In genomic region chr17:19343671-19344151, GRCh38 we compare ENCODE assay signal across 35 cellular contexts. TPM values are rescaled to one million over a fixed set of nuclear protein-coding genes. Genes with fewer than 3 reads are reported as not detected.
DNase-seq lines count a peak whose midpoint lies in the region; ATAC-seq, FAIRE-seq and TF ChIP-seq lines count a peak whose summit lies in the region.
"Had no signal": no experiment of that assay in that cellular context is flagged by ENCODE, and none has a peak within 500 bp of the region (broad histone marks: within the 10 kb centered on the region; RNA-seq: fewer than 3 reads in every experiment).

No MANE protein-coding gene starts in this region.

- H2BK20ac ChIP-seq in H1 (ENCODE audit: low read length) = no peak overlapping the region

- H3K36me3 Mint-ChIP-seq in natural killer cell treated with Interleukin-12 subunit alpha and Interleukin-12 subunit beta and Interleukin-15 and Interleukin-18, amount 100 ng/mL, for 72 hours = no peaks in the 10 kb centered on the region
- H3K36me3 Mint-ChIP-seq in HFFc6 (ENCODE audit: low read depth) (no peaks in the 10 kb centered on the region), Calu3 (ENCODE audit: insufficient read depth, unreplicated experiment) (peaks cover 10% of the 10 kb centered on the region)

- no peaks in the 10 kb centered on the region for H3K4me1 Mint-ChIP-seq in stimulated activated naive CD8-positive, alpha-beta T cell treated with anti-CD3 and anti-CD28 coated beads, Interleukin-15, amount 100 ng/mL, for 72 hours
- H3K4me1 Mint-ChIP-seq in natural killer cell treated with Interleukin-12 subunit alpha and Interleukin-12 subunit beta and Interleukin-15 and Interleukin-18, amount 100 ng/mL, for 72 hours (ENCODE audit: low read depth in 2 of 2) = peaks cover 3 to 4% of the 10 kb centered on the region in 2 donors
- H3K4me1 Mint-ChIP-seq in HFFc6 (ENCODE audit: low read depth) (peaks cover 41% of the 10 kb centered on the region), Calu3 (ENCODE audit: low read depth, unreplicated experiment) (peaks cover 9% of the 10 kb centered on the region)

- intact Hi-C loops in Calu3 (cut with micrococcal nuclease; ENCODE audit: unreplicated experiment) = no loop called here

- POLR2A ChIA-PET in H1 (lab: Charles Lee; ENCODE audit: partially characterized antibody) = interaction anchor here (0.9 to 1.4 kb wide), 4 partner anchors 9 to 14 kb away, joined by 3 to 5 read pairs (median 4); no protein-coding TSS in a partner anchor

- no peak overlapping the region for H3K56ac ChIP-seq in H1 (replicated peaks; ENCODE audit: insufficient read length, low read depth, low read length)

- H3K36me3 ChIP-seq in H1 (ENCODE audit: control insufficient read depth in 2 of 4, insufficient read depth in 4 of 4, low read length in 3 of 4) = peaks cover 0 to 5% (median 2%) of the 10 kb centered on the region in 4 experiments; a peak in 2 of 8 replicates
- H3K36me3 ChIP-seq: BLaER1, heart left ventricle, SJSA1 had no signal

- H3K9me3 Mint-ChIP-seq in stimulated activated naive CD8-positive, alpha-beta T cell treated with anti-CD3 and anti-CD28 coated beads, Interleukin-15, amount 100 ng/mL, for 72 hours = no peaks in the 10 kb centered on the region
- H3K9me3 Mint-ChIP-seq in natural killer cell treated with Interleukin-12 subunit alpha and Interleukin-12 subunit beta and Interleukin-15 and Interleukin-18, amount 100 ng/mL, for 72 hours = no peaks in the 10 kb centered on the region
- H3K9me3 Mint-ChIP-seq in HFFc6 (no peaks in the 10 kb centered on the region), Calu3 (ENCODE audit: low read depth, unreplicated experiment) (no peaks in the 10 kb centered on the region)
- H3K9me3 Mint-ChIP-seq: activated naive CD4-positive, alpha-beta T cell treated with anti-CD3 and anti-CD28 coated beads for 36 hours; activated T-cell treated with anti-CD3 and anti-CD28 coated beads, Interleukin-2, amount 50 U/mL, for 4 hours; effector memory CD8-positive, alpha-beta T cell had no signal

- FAIRE-seq in H1 (lab: Jason Lieb, UNC) = no peak
- FAIRE-seq: colon, H54, K562 had no signal

- H3K9me3 ChIP-seq in H1 (ENCODE audit: insufficient read depth in 2 of 2, low read depth in 1 of 2, low read length in 1 of 2) = no peaks in the 10 kb centered on the region
- H3K9me3 ChIP-seq: BLaER1, heart left ventricle, SJSA1 had no signal

- peak in 1 of 2 experiments; percentile 34; a peak in 3 of 4 replicates for TF ChIP-seq RAD21 in H1 (IDR thresholded peaks at IDR 0.05 in 1 of 2, conservative IDR thresholded peaks at IDR 0.05 in 1 of 2; ENCODE audit: low read depth in 2 of 2, low read length in 2 of 2)

- no peak overlapping the region for H3K4ac ChIP-seq in H1 (replicated peaks; ENCODE audit: insufficient read length, low read depth, low read length)

- TF ChIP-seq EP300 in H1 (IDR thresholded peaks at IDR 0.05; ENCODE audit: borderline replicate concordance in 1 of 2, low read depth in 2 of 2, low read length in 2 of 2) = no peak

- H4K5ac ChIP-seq in H1 (ENCODE audit: insufficient read length, low read depth, low read length) = no peak overlapping the region

- DNase-seq in stimulated activated naive CD8-positive, alpha-beta T cell treated with anti-CD3 and anti-CD28 coated beads, Interleukin-15, amount 100 ng/mL, for 72 hours = no peak
- DNase-seq in stimulated activated naive CD8-positive, alpha-beta T cell treated with anti-CD3 and anti-CD28 coated beads, Interleukin-15, Interleukin-2, amounts not matched to agents 100 U/mL and 50 U/mL, for 24 hours = no peak
- no peak for DNase-seq in H1 (ENCODE audit: low read depth in 1 of 2, low spot score in 2 of 2)
- peak; percentile 28 for DNase-seq in natural killer cell treated with Interleukin-12 subunit alpha and Interleukin-12 subunit beta and Interleukin-15 and Interleukin-18, amount 100 ng/mL, for 72 hours (ENCODE audit: low spot score)
- no peak for DNase-seq in HFFc6
- no peak for DNase-seq in Calu3
- DNase-seq: ACHN; activated naive CD4-positive, alpha-beta T cell treated with anti-CD3 and anti-CD28 coated beads for 36 hours; activated T-cell treated with anti-CD3 and anti-CD28 coated beads, Interleukin-2, amount 50 U/mL, for 4 hours; amniotic stem cell; COR-L47; effector memory CD8-positive, alpha-beta T cell; GDM1; heart left ventricle; mesendoderm; NCI-H1417; NCI-H2029 treated with DMSO at 0.1 percent for 48 hours; NCI-H2227 treated with DMSO at 0.1 percent for 48 hours; NCI-H69; nucleus accumbens; stimulated activated CD4-positive, alpha-beta T cell treated with anti-CD3 and anti-CD28 coated beads, Interleukin-1b, Interleukin-23, amount 100 ng/mL, for 48 hours; trophoblast cell had no signal

- no peak overlapping the region for H3K14ac ChIP-seq in H1 (ENCODE audit: insufficient read length)

- BruUV-seq in Calu3 (replicated peaks; lab: Mats Ljungman, UMichigan) = no TSS peak

- peak overlapping the region; percentile 9; the same call in 1 of the 2 replicates for H4K8ac ChIP-seq in H1 (ENCODE audit: extremely low read depth, insufficient read depth, low read length)

- no peak overlapping the region for H2BK5ac ChIP-seq in H1 (ENCODE audit: low read depth, low read length)

- no peak overlapping the region for H2BK15ac ChIP-seq in H1 (ENCODE audit: low read length)

- H4K20me1 ChIP-seq in H1 (replicated peaks in 1 of 2; ENCODE audit: control insufficient read depth in 1 of 2, insufficient read depth in 2 of 2, low read length in 2 of 2) = peaks cover 0 to 1% of the 10 kb centered on the region in 2 experiments

- no peak overlapping the region for H3K4me2 ChIP-seq in H1 (ENCODE audit: insufficient read depth in 1 of 2, low read depth in 2 of 2, low read length in 2 of 2)
- H3K4me2 ChIP-seq: BLaER1 had no signal

- peaks cover 0 to 12% (median 8%) of the 10 kb centered on the region in 4 experiments for H3K4me1 ChIP-seq in H1 (replicated peaks in 1 of 4; ENCODE audit: control insufficient read depth in 3 of 4, insufficient read depth in 4 of 4, low read length in 3 of 4)

- H3K79me2 ChIP-seq in H1 (ENCODE audit: control insufficient read depth in 1 of 2, insufficient read depth in 2 of 2, low read length in 2 of 2) = no peaks in the 10 kb centered on the region

- no peak overlapping the region for H3K4me3 ChIP-seq in H1 (ENCODE audit: extremely low read depth in 1 of 4, insufficient read depth in 2 of 4, low read depth in 3 of 4, low read length in 4 of 4)
- H3K4me3 ChIP-seq: BLaER1, heart left ventricle, K562, SJSA1, skin epidermis had no signal

- no peak overlapping the region for H2AK5ac ChIP-seq in H1 (ENCODE audit: low read depth, low read length)

- no peak overlapping the region for H2BK12ac ChIP-seq in H1 (ENCODE audit: low read depth, low read length)

- ATAC-seq in stimulated activated naive CD8-positive, alpha-beta T cell treated with anti-CD3 and anti-CD28 coated beads, Interleukin-15, amount 100 ng/mL, for 72 hours = peak; percentile 27
- no peak for ATAC-seq in stimulated activated naive CD8-positive, alpha-beta T cell treated with anti-CD3 and anti-CD28 coated beads, Interleukin-15, Interleukin-2, amounts not matched to agents 100 U/mL and 50 U/mL, for 24 hours
- no peak for ATAC-seq in natural killer cell treated with Interleukin-12 subunit alpha and Interleukin-12 subunit beta and Interleukin-15 and Interleukin-18, amount 100 ng/mL, for 72 hours
- ATAC-seq in GM19328 (IDR thresholded peaks at IDR 0.05; ENCODE audit: unreplicated experiment) (no peak), GM21825 (IDR thresholded peaks at IDR 0.05; ENCODE audit: unreplicated experiment) (no peak)
- ATAC-seq: activated T-cell treated with anti-CD3 and anti-CD28 coated beads, Interleukin-2, amount 50 U/mL, for 4 hours; effector memory CD8-positive, alpha-beta T cell; heart left ventricle; K562; Panc1 had no signal

- H4K91ac ChIP-seq in H1 (replicated peaks; ENCODE audit: insufficient read length, low read length) = no peak overlapping the region

- CTCF ChIA-PET in H1 (lab: Charles Lee; ENCODE audit: partially characterized antibody) = interaction anchor here (0.8 to 9.8 kb wide), 7 partner anchors 10 to 419 kb away, joined by 3 to 70 read pairs (median 4); partner anchors contain the start of gene RNF112
- CTCF ChIA-PET in Calu3 (lab: Charles Lee) = no interaction called here

- H3K23ac ChIP-seq in H1 (ENCODE audit: insufficient read length) = no peak overlapping the region

- H3K27me3 Mint-ChIP-seq in stimulated activated naive CD8-positive, alpha-beta T cell treated with anti-CD3 and anti-CD28 coated beads, Interleukin-15, amount 100 ng/mL, for 72 hours = peaks cover 29% of the 10 kb centered on the region
- peaks cover 9 to 11% of the 10 kb centered on the region in 2 donors for H3K27me3 Mint-ChIP-seq in natural killer cell treated with Interleukin-12 subunit alpha and Interleukin-12 subunit beta and Interleukin-15 and Interleukin-18, amount 100 ng/mL, for 72 hours
- H3K27me3 Mint-ChIP-seq in HFFc6 (ENCODE audit: insufficient read depth) (no peaks in the 10 kb centered on the region; the same call in 1 of the 2 replicates), Calu3 (ENCODE audit: unreplicated experiment) (no peaks in the 10 kb centered on the region)

- no peaks in the 10 kb centered on the region for H3K79me1 ChIP-seq in H1 (ENCODE audit: low read depth, low read length)

- no peak overlapping the region for H3K9ac ChIP-seq in H1 (replicated peaks in 1 of 4; ENCODE audit: extremely low read depth in 1 of 4, low read depth in 3 of 4, low read length in 3 of 4)
- H3K9ac ChIP-seq: BLaER1 had no signal

- 88% methylated on average over 13 of the region's 13 CpGs; no CpG with 5 or more reads in 1 of the 2 experiments for WGBS in H1 (ENCODE audit: extremely low coverage in 1 of 2, insufficient coverage in 1 of 2, insufficient read length in 1 of 2, insufficient replicate concordance in 2 of 2, low coverage in 1 of 2, low lambda C conversion rate in 2 of 2, missing lambda C conversion rate in 1 of 2), 2 experiments

- TF ChIP-seq POLR2A in H1 (IDR thresholded peaks at IDR 0.05; ENCODE audit: control extremely low read depth in 1 of 2, low read depth in 2 of 2, low read length in 2 of 2) = no peak

- H3K27ac Mint-ChIP-seq in stimulated activated naive CD8-positive, alpha-beta T cell treated with anti-CD3 and anti-CD28 coated beads, Interleukin-15, amount 100 ng/mL, for 72 hours = no peak overlapping the region
- no peak overlapping the region for H3K27ac Mint-ChIP-seq in natural killer cell treated with Interleukin-12 subunit alpha and Interleukin-12 subunit beta and Interleukin-15 and Interleukin-18, amount 100 ng/mL, for 72 hours
- H3K27ac Mint-ChIP-seq in HFFc6 = no peak overlapping the region
- no peak overlapping the region for H3K27ac Mint-ChIP-seq in Calu3 (ENCODE audit: unreplicated experiment)
- H3K27ac Mint-ChIP-seq: activated naive CD4-positive, alpha-beta T cell treated with anti-CD3 and anti-CD28 coated beads for 36 hours; effector memory CD8-positive, alpha-beta T cell had no signal

- no peak overlapping the region for H3K18ac ChIP-seq in H1 (ENCODE audit: extremely low read depth, low read length)

- H2BK120ac ChIP-seq in H1 (replicated peaks; ENCODE audit: low read depth, low read length) = no peak overlapping the region

- TF ChIP-seq CTCF in H1 (IDR thresholded peaks at IDR 0.05; ENCODE audit: control extremely low read depth in 1 of 3, insufficient read depth in 1 of 3, low read depth in 1 of 3, low read length in 3 of 3) (peak; percentile 24 to 60 (median 46); a peak in 3 of 4 replicates), HFFc6 (IDR thresholded peaks at IDR 0.05) (no peak), Calu3 (IDR thresholded peaks at IDR 0.05; ENCODE audit: unreplicated experiment) (no peak)

- H3K27ac ChIP-seq in H1 (ENCODE audit: low read depth, low read length) = no peak overlapping the region
- H3K27ac ChIP-seq: BLaER1, heart left ventricle, SJSA1 had no signal

- no peaks in the 10 kb centered on the region for H3K27me3 ChIP-seq in H1 (replicated peaks in 1 of 4; ENCODE audit: control insufficient read depth in 3 of 4, extremely low read depth in 1 of 4, insufficient read depth in 3 of 4, low read length in 3 of 4)
- H3K27me3 ChIP-seq: heart left ventricle, SJSA1 had no signal

- H3K23me2 ChIP-seq in H1 (ENCODE audit: low read depth, low read length) = no peaks in the 10 kb centered on the region

- H3K4me3 Mint-ChIP-seq in stimulated activated naive CD8-positive, alpha-beta T cell treated with anti-CD3 and anti-CD28 coated beads, Interleukin-15, amount 100 ng/mL, for 72 hours = no peak overlapping the region
- H3K4me3 Mint-ChIP-seq in natural killer cell treated with Interleukin-12 subunit alpha and Interleukin-12 subunit beta and Interleukin-15 and Interleukin-18, amount 100 ng/mL, for 72 hours = no peak overlapping the region
- H3K4me3 Mint-ChIP-seq in HFFc6 (no peak overlapping the region), Calu3 (ENCODE audit: low read depth, unreplicated experiment) (no peak overlapping the region)
- H3K4me3 Mint-ChIP-seq: activated naive CD4-positive, alpha-beta T cell treated with anti-CD3 and anti-CD28 coated beads for 36 hours; activated T-cell treated with anti-CD3 and anti-CD28 coated beads, Interleukin-2, amount 50 U/mL, for 4 hours; effector memory CD8-positive, alpha-beta T cell had no signal

- H2AFZ ChIP-seq in H1 (ENCODE audit: low read length) = no peak overlapping the region

RNA-seq across cellular contexts. Expression of gene B9D1, which starts 18.8 kb away (rescaled TPM):
- total RNA-seq in H1 (2021; fragmentation: NEBNext Ultra II Directional; extraction: Animal tissue kit (Norgen Biotek cat#: 25700)) = 24.6 and 25.4 TPM in 2 replicates
- 65.7 and 74.8 TPM in 2 replicates for polyA plus RNA-seq in H1 (2011; rRNA removed)
- 69.9 TPM for polyA plus RNA-seq in H1 (2011; cell fraction: cytosol; rRNA removed)
- polyA plus RNA-seq in H1 (2011; cell fraction: nucleus; rRNA removed) = 99.2 TPM
- polyA plus RNA-seq in H1 (2012, experiment 1 of 2) = 26.4 to 39.5 TPM (median 32.7 TPM) in 4 replicates
- polyA plus RNA-seq in H1 (2012, experiment 2 of 2) = 41.1 TPM
- polyA plus RNA-seq in H1 (2013, experiment 1 of 2) = 27.1 TPM
- 26.2 TPM for polyA plus RNA-seq in H1 (2013, experiment 2 of 2)
- 28.7 and 41.3 TPM in 2 replicates for polyA minus RNA-seq in H1 (2011; rRNA and poly(A)+ RNA removed)
- polyA minus RNA-seq in H1 (2011; cell fraction: cytosol; rRNA and poly(A)+ RNA removed) = 35.0 TPM
- polyA minus RNA-seq in H1 (2011; cell fraction: nucleus; rRNA and poly(A)+ RNA removed) = 35.7 TPM
- 1 to 10 TPM; 2.2 to 4.9 TPM for total RNA-seq in natural killer cell treated with Interleukin-12 subunit alpha and Interleukin-12 subunit beta and Interleukin-15 and Interleukin-18, amount 100 ng/mL, for 72 hours
- 10 to 100 TPM; 18.0 to 28.9 (median 24.5) TPM for total RNA-seq in HFFc6 (2021; fragmentation: NEBNext Ultra II Directional; extraction: Animal tissue kit (Norgen Biotek cat#: 25700))
- total RNA-seq in Calu3 (2022) = 14.1 and 15.6 TPM in 2 replicates

RNA-seq across cellular contexts. Expression of gene MAPK7, which starts 34.6 kb away (rescaled TPM):
- total RNA-seq in H1 (2021; fragmentation: NEBNext Ultra II Directional; extraction: Animal tissue kit (Norgen Biotek cat#: 25700)) = 28.1 and 33.8 TPM in 2 replicates
- polyA plus RNA-seq in H1 (2011; rRNA removed) = 15.2 and 31.3 TPM in 2 replicates
- polyA plus RNA-seq in H1 (2011; cell fraction: cytosol; rRNA removed) = 14.1 TPM
- 49.4 TPM for polyA plus RNA-seq in H1 (2011; cell fraction: nucleus; rRNA removed)
- polyA plus RNA-seq in H1 (2012, experiment 1 of 2) = 20.3 to 30.7 TPM (median 27.8 TPM) in 4 replicates
- polyA plus RNA-seq in H1 (2012, experiment 2 of 2) = 32.4 TPM
- 23.0 TPM for polyA plus RNA-seq in H1 (2013, experiment 1 of 2)
- 21.6 TPM for polyA plus RNA-seq in H1 (2013, experiment 2 of 2)
- polyA minus RNA-seq in H1 (2011; rRNA and poly(A)+ RNA removed) = 51.2 and 56.3 TPM in 2 replicates
- polyA minus RNA-seq in H1 (2011; cell fraction: cytosol; rRNA and poly(A)+ RNA removed) = 21.0 TPM
- polyA minus RNA-seq in H1 (2011; cell fraction: nucleus; rRNA and poly(A)+ RNA removed) = 57.7 TPM
- 10 to 100 TPM; 28.7 to 29.8 TPM for total RNA-seq in natural killer cell treated with Interleukin-12 subunit alpha and Interleukin-12 subunit beta and Interleukin-15 and Interleukin-18, amount 100 ng/mL, for 72 hours
- 10 to 100 TPM; 18.5 to 27.1 (median 23.9) TPM for total RNA-seq in HFFc6 (2021; fragmentation: NEBNext Ultra II Directional; extraction: Animal tissue kit (Norgen Biotek cat#: 25700))
- 15.0 and 19.3 TPM in 2 replicates for total RNA-seq in Calu3 (2022)

RNA-seq across cellular contexts. Expression of gene MFAP4, which starts 43.3 kb away (rescaled TPM):
- 3.6 and 3.8 TPM in 2 replicates for total RNA-seq in H1 (2021; fragmentation: NEBNext Ultra II Directional; extraction: Animal tissue kit (Norgen Biotek cat#: 25700))
- polyA plus RNA-seq in H1 (2011; rRNA removed) = 3.1 and 8.1 TPM in 2 replicates
- 3.4 TPM for polyA plus RNA-seq in H1 (2011; cell fraction: cytosol; rRNA removed)
- polyA plus RNA-seq in H1 (2011; cell fraction: nucleus; rRNA removed) = 9.6 TPM
- polyA plus RNA-seq in H1 (2012, experiment 1 of 2) = 3.4 to 5.8 TPM (median 4.6 TPM) in 4 replicates
- 5.5 TPM for polyA plus RNA-seq in H1 (2012, experiment 2 of 2)
- 6.5 TPM for polyA plus RNA-seq in H1 (2013, experiment 1 of 2)
- polyA plus RNA-seq in H1 (2013, experiment 2 of 2) = 8.6 TPM
- 1.9 and 4.1 TPM in 2 replicates for polyA minus RNA-seq in H1 (2011; rRNA and poly(A)+ RNA removed)
- 3.8 TPM for polyA minus RNA-seq in H1 (2011; cell fraction: cytosol; rRNA and poly(A)+ RNA removed)
- polyA minus RNA-seq in H1 (2011; cell fraction: nucleus; rRNA and poly(A)+ RNA removed) = 2.5 TPM
- total RNA-seq in natural killer cell treated with Interleukin-12 subunit alpha and Interleukin-12 subunit beta and Interleukin-15 and Interleukin-18, amount 100 ng/mL, for 72 hours = not detected
- 10 to 100 TPM; 17.7 to 46.5 (median 22.0) TPM for total RNA-seq in HFFc6 (2021; fragmentation: NEBNext Ultra II Directional; extraction: Animal tissue kit (Norgen Biotek cat#: 25700))
- total RNA-seq in Calu3 (2022) = not detected in 2 replicates
- total RNA-seq: activated CD8-positive, alpha-beta memory T cell treated with anti-CD3 and anti-CD28 coated beads for 36 hours; activated naive CD4-positive, alpha-beta T cell treated with anti-CD3 and anti-CD28 coated beads for 36 hours; MCF 10A; pulmonary artery endothelial cell; T-helper 1 cell treated with Interleukin-12 subunit alpha and Interleukin-12 subunit beta and Interleukin-4 antibody, amounts not matched to agents 30 ng/mL and 1 ng/mL, for 36 hours had no signal

Comparison
In these comparisons a context has a peak if more than half of its experiments do, and no peak if none do; other contexts are left out.
1. CTCF ChIP-seq: peak in H1 (3 of 3); none in HFFc6 (single experiment) and Calu3 (single experiment).